Comparison of ENCODE assay signal across 8 cellular contexts in the genomic region with DNA sequence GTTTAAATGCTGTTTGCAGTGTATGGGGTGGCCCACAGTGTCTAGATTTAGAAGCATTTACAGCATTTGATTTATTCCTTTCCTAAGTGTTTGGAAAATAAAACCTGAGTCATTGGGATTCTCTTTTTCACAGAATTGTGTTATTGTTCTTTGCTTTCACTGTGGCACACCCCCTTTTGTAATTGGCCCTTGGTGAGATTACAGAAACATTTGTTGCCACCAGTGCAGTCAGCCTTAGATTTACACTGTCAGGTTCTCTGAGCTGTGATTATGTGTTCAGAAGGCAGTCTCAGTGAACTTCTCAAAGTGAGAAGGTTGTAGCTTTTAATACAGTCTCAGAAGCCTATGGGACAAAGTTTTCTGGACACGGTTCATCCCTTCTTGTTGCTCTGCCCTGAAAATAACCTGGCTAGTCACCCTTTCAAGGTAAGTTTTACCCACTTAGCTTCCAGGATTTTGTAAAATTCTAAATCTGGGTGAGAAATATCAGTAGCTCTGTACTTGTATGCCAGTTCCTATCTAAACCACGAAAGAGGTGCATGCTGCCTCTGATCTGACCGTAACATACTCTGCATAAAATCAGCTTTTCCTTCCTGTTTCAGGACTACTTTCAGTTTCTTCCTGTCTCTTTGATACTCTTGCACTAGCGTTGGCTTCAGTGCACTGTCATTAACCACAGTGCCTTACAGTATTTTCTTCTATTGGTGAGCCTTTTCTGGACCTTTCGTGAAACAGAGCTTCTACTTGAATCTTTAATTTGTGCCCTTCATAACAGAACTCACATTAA. TPM values are rescaled to one million over a fixed set of nuclear protein-coding genes. Genes with fewer than 3 reads are reported as not detected.
A peak's percentile ranks its signal among the peaks of the same experiment; 100 is the strongest.
DNase-seq lines count a peak whose midpoint lies in the region; ATAC-seq and TF ChIP-seq lines count a peak whose summit lies in the region.

No MANE protein-coding gene starts in this region.

- H3K9me3 ChIP-seq in ovary: no peaks in the 10 kb centered on the region

- CTCF ChIA-PET in activated CD4-positive, alpha-beta T cell treated with anti-CD3 and anti-CD28 coated beads, Interleukin-2, amount 10 ng/mL, durations not matched to agents 7 days and 5 days (lab: Charles Lee): interaction anchor here (0.7 to 2.6 kb wide), 12 partner anchors 8 to 104 kb away, joined by 3 to 10 read pairs (median 4); partner anchors contain the start of gene UTP3

- H3K27ac Mint-ChIP-seq in activated CD4-positive, alpha-beta T cell treated with anti-CD3 and anti-CD28 coated beads, Interleukin-2, amount 10 ng/mL, durations not matched to agents 7 days and 5 days: peak overlapping the region; percentile 94

- TF ChIP-seq POLR2A in ovary (IDR thresholded peaks at IDR 0.05): no peak

- no peaks in the 10 kb centered on the region for H3K36me3 Mint-ChIP-seq in activated CD4-positive, alpha-beta T cell treated with anti-CD3 and anti-CD28 coated beads, Interleukin-2, amount 10 ng/mL, durations not matched to agents 7 days and 5 days (ENCODE audit: low read depth)

- peaks cover 47% of the 10 kb centered on the region for H3K4me1 Mint-ChIP-seq in activated CD4-positive, alpha-beta T cell treated with anti-CD3 and anti-CD28 coated beads, Interleukin-2, amount 10 ng/mL, durations not matched to agents 7 days and 5 days

- POLR2A ChIA-PET in activated CD4-positive, alpha-beta T cell treated with anti-CD3 and anti-CD28 coated beads, Interleukin-2, amount 10 ng/mL, durations not matched to agents 7 days and 5 days (lab: Charles Lee): interaction anchor here (0.5 to 0.9 kb wide), 6 partner anchors 12 to 275 kb away, joined by 3 to 7 read pairs (median 3); partner anchors contain the start of gene RUFY3

- ATAC-seq in GM21576 (IDR thresholded peaks at IDR 0.05; ENCODE audit: unreplicated experiment): peak; percentile 90

- 1 to 2% (median 2%) methylated on average over 5 of the region's 5 CpGs for WGBS in ovary, 3 donors

- H3K9me3 Mint-ChIP-seq in activated CD4-positive, alpha-beta T cell treated with anti-CD3 and anti-CD28 coated beads, Interleukin-2, amount 10 ng/mL, durations not matched to agents 7 days and 5 days: no peaks in the 10 kb centered on the region

- no peaks in the 10 kb centered on the region for H3K36me3 ChIP-seq in ovary

- DNase-seq in NCI-H345 (lab: John Stamatoyannopoulos, UW): peak; percentile 19
- DNase-seq in NCI-H345 treated with DMSO at 0.1 percent for 48 hours (lab: John Stamatoyannopoulos, UW; ENCODE audit: unreplicated experiment): no peak
- peak; percentile 77 for DNase-seq in KBM-7
- peak; percentile 68 for DNase-seq in activated CD4-positive, alpha-beta T cell treated with anti-CD3 and anti-CD28 coated beads, Interleukin-2, amount 10 ng/mL, durations not matched to agents 7 days and 5 days
- peak; percentile 65 for DNase-seq in fibroblast of pulmonary artery (ENCODE audit: low read depth)
- no peak for DNase-seq in ovary
- no peak for DNase-seq in posterior vena cava (ENCODE audit: low spot score)

- peak overlapping the region; percentile 73 for H3K4me3 Mint-ChIP-seq in activated CD4-positive, alpha-beta T cell treated with anti-CD3 and anti-CD28 coated beads, Interleukin-2, amount 10 ng/mL, durations not matched to agents 7 days and 5 days

- H3K27me3 ChIP-seq in ovary: no peaks in the 10 kb centered on the region

- H3K4me3 ChIP-seq in fibroblast of pulmonary artery (replicated peaks; ENCODE audit: low read depth, low read length) (peak overlapping the region; percentile 46), ovary (peak overlapping the region; percentile 31)

- TF ChIP-seq CTCF in fibroblast of pulmonary artery (IDR thresholded peaks at IDR 0.05; ENCODE audit: low read length, missing control alignments) (no peak), ovary (IDR thresholded peaks at IDR 0.05) (no peak)

- intact Hi-C loops in ovary (cut with DNase I): no loop called here
- intact Hi-C loops in posterior vena cava (cut with DNase I): no loop called here

- H3K27me3 Mint-ChIP-seq in activated CD4-positive, alpha-beta T cell treated with anti-CD3 and anti-CD28 coated beads, Interleukin-2, amount 10 ng/mL, durations not matched to agents 7 days and 5 days: no peaks in the 10 kb centered on the region

- in situ Hi-C loops in KBM-7 (cut with MboI; ENCODE audit: low pct_unique_long_range_greater_than_20kb, low sequenced_read_pairs): no loop called here

- peaks cover 7% of the 10 kb centered on the region for H3K4me1 ChIP-seq in ovary (ENCODE audit: insufficient read depth)

- no peak for TF ChIP-seq EP300 in ovary (IDR thresholded peaks at IDR 0.05)

- H3K27ac ChIP-seq in ovary: peak overlapping the region; percentile 33 to 47

RNA-seq across cellular contexts. Expression of gene RUFY3, which starts 12.6 kb away (rescaled TPM):
- 10 to 100 TPM; 28.6 to 29.3 TPM for total RNA-seq in activated CD4-positive, alpha-beta T cell treated with anti-CD3 and anti-CD28 coated beads, Interleukin-2, amount 10 ng/mL, durations not matched to agents 7 days and 5 days
- 10 to 100 TPM; 52.8 to 84.0 (median 73.9) TPM for total RNA-seq in ovary
- 10 to 100 TPM; 35.2 to 52.5 TPM for polyA plus RNA-seq in ovary
- total RNA-seq in posterior vena cava: 10 to 100 TPM; 58.5 to 62.3 TPM

RNA-seq across cellular contexts. Expression of gene UTP3, which starts 46.0 kb away (rescaled TPM):
- 10 to 100 TPM; 38.1 to 40.2 TPM for total RNA-seq in activated CD4-positive, alpha-beta T cell treated with anti-CD3 and anti-CD28 coated beads, Interleukin-2, amount 10 ng/mL, durations not matched to agents 7 days and 5 days
- total RNA-seq in ovary (10 to 100 TPM; 10.3 to 25.0 (median 21.5) TPM), posterior vena cava (10 to 100 TPM; 22.0 to 23.2 TPM)
- polyA plus RNA-seq in ovary: 10 to 100 TPM; 16.7 to 23.1 TPM

Comparison
In these comparisons a context has a peak if more than half of its experiments do, and no peak if none do; other contexts are left out.
1. DNase-seq: peak in NCI-H345 (single experiment), KBM-7 (single experiment), activated CD4-positive, alpha-beta T cell treated with anti-CD3 and anti-CD28 coated beads, Interleukin-2, amount 10 ng/mL, durations not matched to agents 7 days and 5 days (single experiment) and fibroblast of pulmonary artery (single experiment); none in NCI-H345 treated with DMSO at 0.1 percent for 48 hours (single experiment), ovary (0 of 5) and posterior vena cava (single experiment).